Comparison of ENCODE assay signal across 20 cellular contexts in genomic region chr15:80768158-80768557, GRCh38. TPM values are rescaled to one million over a fixed set of nuclear protein-coding genes. Genes with fewer than 3 reads are reported as not detected.
DNase-seq lines count a peak whose midpoint lies in the region; ATAC-seq and TF ChIP-seq lines count a peak whose summit lies in the region.
"Had no signal": no experiment of that assay in that cellular context is flagged by ENCODE, and none has a peak within 500 bp of the region (broad histone marks: within the 10 kb centered on the region; RNA-seq: fewer than 3 reads in every experiment).

No MANE protein-coding gene starts in this region.

- H3K36me3 ChIP-seq in mammary epithelial cell (ENCODE audit: insufficient read depth, low read length): no peaks in the 10 kb centered on the region
- no peaks in the 10 kb centered on the region for H3K36me3 ChIP-seq in PC-3 (ENCODE audit: low read depth, low read length)
- H3K36me3 ChIP-seq: BE2C, BLaER1 had no signal

- H3K27ac ChIP-seq in mammary epithelial cell (ENCODE audit: insufficient read depth, low read depth, low read length) (no peak overlapping the region), PC-3 (ENCODE audit: low read length) (no peak overlapping the region)
- H3K27ac ChIP-seq: 22Rv1, BLaER1 had no signal

- no peak overlapping the region for H3K4me3 Mint-ChIP-seq in MCF 10A (ENCODE audit: unreplicated experiment)
- H3K4me3 Mint-ChIP-seq: CD14-positive monocyte; CD4-positive, alpha-beta memory T cell; CD4-positive, CD25-positive, alpha-beta regulatory T cell; CD8-positive, alpha-beta memory T cell had no signal

- 94% methylated on average over 1 of the region's 1 CpG for WGBS in mammary epithelial cell (ENCODE audit: low coverage, missing lambda C conversion rate)

- no peaks in the 10 kb centered on the region for H3K4me1 Mint-ChIP-seq in MCF 10A (ENCODE audit: insufficient read depth, unreplicated experiment)
- H3K4me1 Mint-ChIP-seq: CD14-positive monocyte; CD4-positive, alpha-beta memory T cell; CD4-positive, CD25-positive, alpha-beta regulatory T cell; CD8-positive, alpha-beta memory T cell had no signal

- no peaks in the 10 kb centered on the region for H3K9me2 ChIP-seq in PC-3 (replicated peaks; ENCODE audit: low read length)

- H3K36me3 Mint-ChIP-seq in MCF 10A (ENCODE audit: insufficient read depth, unreplicated experiment): no peaks in the 10 kb centered on the region
- H3K36me3 Mint-ChIP-seq: CD14-positive monocyte; CD4-positive, alpha-beta memory T cell; CD4-positive, CD25-positive, alpha-beta regulatory T cell; CD8-positive, alpha-beta memory T cell had no signal

- H3K27me3 ChIP-seq in mammary epithelial cell (ENCODE audit: insufficient read depth, low read length) (no peaks in the 10 kb centered on the region), PC-3 (ENCODE audit: low read length) (no peaks in the 10 kb centered on the region)
- H3K27me3 ChIP-seq: BE2C, BLaER1 had no signal

- ATAC-seq in PC-3 (no peak), esophagus mucosa (peak; percentile 67)

- H3K4me3 ChIP-seq in mammary epithelial cell (replicated peaks in 1 of 3; ENCODE audit: insufficient read depth in 1 of 3, low read depth in 2 of 3, low read length in 3 of 3) (no peak overlapping the region), PC-3 (ENCODE audit: low read length) (no peak overlapping the region)
- H3K4me3 ChIP-seq: BLaER1 had no signal

- H4K20me1 ChIP-seq in mammary epithelial cell (ENCODE audit: insufficient read depth, low read length) (no peaks in the 10 kb centered on the region), PC-3 (ENCODE audit: low read length) (no peaks in the 10 kb centered on the region)
- H4K20me1 ChIP-seq: BLaER1 had no signal

- no peaks in the 10 kb centered on the region for H3K9me3 Mint-ChIP-seq in MCF 10A (ENCODE audit: unreplicated experiment)
- H3K9me3 Mint-ChIP-seq: CD4-positive, alpha-beta memory T cell; CD8-positive, alpha-beta memory T cell had no signal

- H3K4me2 ChIP-seq in mammary epithelial cell (ENCODE audit: insufficient read depth, low read depth, low read length): no peak overlapping the region
- no peak overlapping the region for H3K4me2 ChIP-seq in PC-3 (ENCODE audit: low read length)
- H3K4me2 ChIP-seq: BLaER1 had no signal

- DNase-seq in MCF 10A (ENCODE audit: unreplicated experiment) (no peak), mammary epithelial cell (no peak), PC-3 (peak; percentile 10), DMS114 treated with DMSO at 0.1 percent for 48 hours (lab: John Stamatoyannopoulos, UW; ENCODE audit: unreplicated experiment) (no peak)
- DNase-seq in stimulated activated CD4-positive, alpha-beta T cell treated with anti-CD3 and anti-CD28 coated beads, Interleukin-1b, Interleukin-23, amount 100 ng/mL, for 48 hours: no peak
- DNase-seq: ACHN; BE2C; C1 segment of cervical spinal cord; CD4-positive, alpha-beta memory T cell; CD4-positive, CD25-positive, alpha-beta regulatory T cell; CD8-positive, alpha-beta memory T cell; COR-L47; DMS 273 treated with DMSO at 0.1 percent for 48 hours; DMS79 treated with DMSO at 0.1 percent for 48 hours; GF-D8 had no signal

- BruUV-seq in MCF 10A (replicated peaks; lab: Mats Ljungman, UMichigan) (no TSS peak), mammary epithelial cell (replicated peaks; lab: Mats Ljungman, UMichigan) (no TSS peak), PC-3 (replicated peaks; lab: Mats Ljungman, UMichigan) (no TSS peak)

- H3K9me3 ChIP-seq in mammary epithelial cell (replicated peaks; ENCODE audit: insufficient read depth, low read length) (no peaks in the 10 kb centered on the region), PC-3 (ENCODE audit: low read length) (no peaks in the 10 kb centered on the region)
- H3K9me3 ChIP-seq: BE2C, BLaER1 had no signal

- in situ Hi-C loops in mammary epithelial cell (cut with MboI; ENCODE audit: low sequenced_read_pairs in 2 of 2): no loop called here

- H3K27ac Mint-ChIP-seq in MCF 10A (ENCODE audit: low read depth, unreplicated experiment): peak overlapping the region; percentile 17
- H3K27ac Mint-ChIP-seq: CD14-positive monocyte; CD4-positive, alpha-beta memory T cell; CD4-positive, CD25-positive, alpha-beta regulatory T cell had no signal

- POLR2A ChIA-PET in MCF 10A (lab: Yijun Ruan, JAX) (interaction anchor here (0.7 kb wide), 1 partner anchor 238 kb away, joined by 3 read pairs; no protein-coding TSS in a partner anchor), PC-3 (lab: Charles Lee; ENCODE audit: unreplicated experiment) (no interaction called here)

- intact Hi-C loops in MCF 10A (cut with micrococcal nuclease): no loop called here
- intact Hi-C loops in mammary epithelial cell (cut with micrococcal nuclease): no loop called here
- intact Hi-C loops in PC-3 (cut with micrococcal nuclease): no loop called here

- CTCF ChIA-PET in MCF 10A (lab: Yijun Ruan, JAX) (interaction anchor here (0.6 to 1.9 kb wide), 5 partner anchors 9 to 312 kb away, joined by 3 to 12 read pairs (median 4); partner anchors contain the start of gene CEMIP), mammary epithelial cell (lab: Charles Lee; ENCODE audit: low non-redundant PET) (no interaction called here), PC-3 (lab: Charles Lee) (interaction anchor here (1.0 kb wide), 1 partner anchor 8 kb away, joined by 5 read pairs; no protein-coding TSS in a partner anchor)

- H3K4me1 ChIP-seq in mammary epithelial cell (ENCODE audit: insufficient read depth, low read length): no peaks in the 10 kb centered on the region
- H3K4me1 ChIP-seq in PC-3 (ENCODE audit: insufficient read depth, low read length): peaks cover 4% of the 10 kb centered on the region; the same call in 1 of the 2 replicates
- H3K4me1 ChIP-seq: BE2C, BLaER1 had no signal

- H3K79me2 ChIP-seq in mammary epithelial cell (ENCODE audit: insufficient read depth, low read length) (no peaks in the 10 kb centered on the region), PC-3 (ENCODE audit: low read length) (no peaks in the 10 kb centered on the region)

- dilution Hi-C loops in mammary epithelial cell (cut with HindIII; ENCODE audit: low sequenced_read_pairs): loop anchor here (5.0 kb wide), 1 partner anchor 61 kb away; no protein-coding TSS in a partner anchor

- no peaks in the 10 kb centered on the region for H3K27me3 Mint-ChIP-seq in MCF 10A (ENCODE audit: insufficient read depth, unreplicated experiment)

- H3F3A ChIP-seq in PC-3 (ENCODE audit: low read length, unreplicated experiment): no peaks in the 10 kb centered on the region

- TF ChIP-seq CTCF in MCF 10A (IDR thresholded peaks at IDR 0.05; ENCODE audit: unreplicated experiment) (no peak), mammary epithelial cell (conservative IDR thresholded peaks at IDR 0.05 in 1 of 2, IDR thresholded peaks at IDR 0.05 in 1 of 2; ENCODE audit: extremely low read depth in 1 of 2, insufficient read depth in 1 of 2, low read depth in 1 of 2, low read length in 2 of 2) (no peak), PC-3 (conservative IDR thresholded peaks at IDR 0.05; ENCODE audit: low read depth, low read length) (no peak)

- H3K9ac ChIP-seq in mammary epithelial cell (ENCODE audit: insufficient read depth, low read length): no peak overlapping the region
- H3K9ac ChIP-seq in PC-3 (ENCODE audit: low read length): no peak overlapping the region
- H3K9ac ChIP-seq: BLaER1 had no signal

- no peak overlapping the region for H2AFZ ChIP-seq in mammary epithelial cell (ENCODE audit: low read depth, low read length)
- H2AFZ ChIP-seq in PC-3 (ENCODE audit: low read length): no peak overlapping the region

RNA-seq across cellular contexts. Expression of gene CEMIP, which starts 11.0 kb away (rescaled TPM):
- total RNA-seq in MCF 10A (2022) (0.14 and 0.44 TPM in 2 replicates), mammary epithelial cell (1 to 10 TPM in 1 of 2 donors, under 1 TPM in 1; 0.35 to 1.3 TPM), PC-3 (2014; rRNA removed) (3.1 and 4.0 TPM in 2 replicates), esophagus mucosa (17.3 TPM)
- polyA plus RNA-seq in mammary epithelial cell: 0.18 TPM
- 0.83 TPM for polyA minus RNA-seq in mammary epithelial cell
- total RNA-seq: A673; CD8-positive, alpha-beta memory T cell had no signal
- polyA plus RNA-seq: CD14-positive monocyte; CD8-positive, alpha-beta memory T cell had no signal
